In the genomic region with DNA sequence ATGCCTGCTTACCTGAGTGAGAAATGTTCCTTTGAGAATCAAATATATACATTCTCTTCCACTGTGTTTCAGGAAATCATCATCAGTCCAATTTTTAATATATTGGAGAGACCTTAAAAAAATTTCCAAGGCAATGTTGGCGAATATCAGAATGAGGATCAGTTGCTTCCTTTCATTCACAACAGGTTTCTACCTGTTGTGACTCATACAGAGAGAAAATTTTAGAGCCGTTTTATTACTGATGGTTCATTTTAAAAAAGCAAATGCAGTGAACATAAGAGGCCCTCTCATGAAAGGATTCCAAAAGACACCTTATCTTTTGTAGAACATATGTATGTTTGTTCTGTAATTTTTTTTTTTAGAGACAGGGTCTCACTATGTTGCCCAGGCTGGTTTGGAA, we compare ENCODE assay signal across 24 cellular contexts. TPM values are rescaled to one million over a fixed set of nuclear protein-coding genes. Genes with fewer than 3 reads are reported as not detected.
DNase-seq lines count a peak whose midpoint lies in the region; ATAC-seq and TF ChIP-seq lines count a peak whose summit lies in the region.
"Had no signal": no experiment of that assay in that cellular context is flagged by ENCODE, and none has a peak within 500 bp of the region (broad histone marks: within the 10 kb centered on the region; RNA-seq: fewer than 3 reads in every experiment).

No MANE protein-coding gene starts in this region.

- H3K4me1 Mint-ChIP-seq in MCF 10A (ENCODE audit: insufficient read depth, unreplicated experiment): peaks cover 10% of the 10 kb centered on the region
- peaks cover 58% of the 10 kb centered on the region for H3K4me1 Mint-ChIP-seq in T-helper 17 cell

- H3K27ac ChIP-seq in mammary epithelial cell (ENCODE audit: insufficient read depth, low read depth, low read length) (peak overlapping the region; percentile 81), foreskin keratinocyte (peak overlapping the region; percentile 67)
- H3K27ac ChIP-seq: parathyroid adenoma, Peyer's patch had no signal

- H2AFZ ChIP-seq in mammary epithelial cell (ENCODE audit: low read depth, low read length): no peak overlapping the region
- H2AFZ ChIP-seq: parathyroid adenoma had no signal

- TF ChIP-seq CTCF in mammary epithelial cell (conservative IDR thresholded peaks at IDR 0.05 in 1 of 2, IDR thresholded peaks at IDR 0.05 in 1 of 2; ENCODE audit: extremely low read depth in 1 of 2, insufficient read depth in 1 of 2, low read depth in 1 of 2, low read length in 2 of 2): no peak
- TF ChIP-seq CTCF in MCF 10A (IDR thresholded peaks at IDR 0.05; ENCODE audit: unreplicated experiment): no peak
- no peak for TF ChIP-seq CTCF in foreskin keratinocyte (conservative IDR thresholded peaks at IDR 0.05)

- no peak overlapping the region for H3K4me3 ChIP-seq in mammary epithelial cell (replicated peaks in 1 of 3; ENCODE audit: insufficient read depth in 1 of 3, low read depth in 2 of 3, low read length in 3 of 3)
- H3K4me3 ChIP-seq: gastroesophageal sphincter, K562, Peyer's patch, skin epidermis, testis had no signal

- no peak for ATAC-seq in T-helper 17 cell
- ATAC-seq in foreskin keratinocyte: peak; percentile 38
- ATAC-seq in HG03354 (IDR thresholded peaks at IDR 0.05; ENCODE audit: poor library complexity, severe bottlenecking, unreplicated experiment): no peak
- ATAC-seq: activated CD4-positive, alpha-beta T cell treated with anti-CD3 and anti-CD28 coated beads for 36 hours; gastroesophageal sphincter; K562; left colon had no signal

- dilution Hi-C loops in mammary epithelial cell (cut with HindIII; ENCODE audit: low sequenced_read_pairs): loop anchor here (5.0 kb wide), 1 partner anchor 34 kb away; no protein-coding TSS in a partner anchor

- DNase-seq in mammary epithelial cell: peak; percentile 47
- DNase-seq in MCF 10A (ENCODE audit: unreplicated experiment): no peak
- DNase-seq in T-helper 17 cell: no peak
- peak in 1 of 2 donors; percentile 44 for DNase-seq in foreskin keratinocyte
- no peak for DNase-seq in effector CD8-positive, alpha-beta T cell (lab: John Stamatoyannopoulos, UW)
- DNase-seq in stimulated activated CD4-positive, alpha-beta T cell treated with anti-CD3 and anti-CD28 coated beads, Interleukin-1b, Interleukin-23, amount 100 ng/mL, for 48 hours: no peak
- DNase-seq: ACHN; activated CD4-positive, alpha-beta T cell treated with anti-CD3 and anti-CD28 coated beads for 36 hours; hippocampal formation; left colon; MM.1S; NCI-H526 treated with DMSO at 0.1 percent for 48 hours; Peyer's patch; SHP77 treated with DMSO at 0.1 percent for 48 hours; stimulated activated naive CD4-positive, alpha-beta T cell; testis had no signal

- CTCF ChIA-PET in mammary epithelial cell (lab: Charles Lee; ENCODE audit: low non-redundant PET): no interaction called here
- CTCF ChIA-PET in MCF 10A (lab: Yijun Ruan, JAX): interaction anchor here (1.1 kb wide), 1 partner anchor 100 kb away, joined by 3 read pairs; no protein-coding TSS in a partner anchor

- no peaks in the 10 kb centered on the region for H3K36me3 ChIP-seq in mammary epithelial cell (ENCODE audit: insufficient read depth, low read length)
- H3K36me3 ChIP-seq: gastroesophageal sphincter, Peyer's patch had no signal

- no peaks in the 10 kb centered on the region for H3K27me3 ChIP-seq in mammary epithelial cell (ENCODE audit: insufficient read depth, low read length)
- no peaks in the 10 kb centered on the region for H3K27me3 ChIP-seq in foreskin keratinocyte
- H3K27me3 ChIP-seq: gastroesophageal sphincter, Peyer's patch, testis had no signal

- BruUV-seq in mammary epithelial cell (replicated peaks; lab: Mats Ljungman, UMichigan) (no TSS peak), MCF 10A (replicated peaks; lab: Mats Ljungman, UMichigan) (no TSS peak)

- intact Hi-C loops in mammary epithelial cell (cut with micrococcal nuclease): loop anchor here (5.0 kb wide), 2 partner anchors 39 to 94 kb away; no protein-coding TSS in a partner anchor
- intact Hi-C loops in MCF 10A (cut with micrococcal nuclease): no loop called here

- peak overlapping the region; percentile 51 for H3K4me2 ChIP-seq in mammary epithelial cell (ENCODE audit: insufficient read depth, low read depth, low read length)

- no peak overlapping the region for H3K9ac ChIP-seq in mammary epithelial cell (ENCODE audit: insufficient read depth, low read length)
- H3K9ac ChIP-seq: parathyroid adenoma had no signal

- H3K4me1 ChIP-seq in mammary epithelial cell (ENCODE audit: insufficient read depth, low read length) (peaks cover 48% of the 10 kb centered on the region), foreskin keratinocyte (peaks cover 36% of the 10 kb centered on the region)
- H3K4me1 ChIP-seq: parathyroid adenoma had no signal

- H4K20me1 ChIP-seq in mammary epithelial cell (ENCODE audit: insufficient read depth, low read length): no peaks in the 10 kb centered on the region

- 12% methylated on average over 2 of the region's 2 CpGs for WGBS in mammary epithelial cell (ENCODE audit: low coverage, missing lambda C conversion rate)

- H3K9me3 ChIP-seq in mammary epithelial cell (replicated peaks; ENCODE audit: insufficient read depth, low read length) (no peaks in the 10 kb centered on the region), T-helper 17 cell (ENCODE audit: control insufficient read depth, low read length, poor library complexity, severe bottlenecking) (no peaks in the 10 kb centered on the region)
- H3K9me3 ChIP-seq: gastroesophageal sphincter, Peyer's patch, testis had no signal

- in situ Hi-C loops in mammary epithelial cell (cut with MboI; ENCODE audit: low sequenced_read_pairs in 2 of 2): no loop called here

- H3K27me3 Mint-ChIP-seq in MCF 10A (ENCODE audit: insufficient read depth, unreplicated experiment) (no peaks in the 10 kb centered on the region), T-helper 17 cell (no peaks in the 10 kb centered on the region)
- H3K27me3 Mint-ChIP-seq: activated CD4-positive, alpha-beta T cell treated with anti-CD3 and anti-CD28 coated beads for 36 hours; B cell; memory B cell had no signal

- H3K36me3 Mint-ChIP-seq in MCF 10A (ENCODE audit: insufficient read depth, unreplicated experiment) (no peaks in the 10 kb centered on the region), T-helper 17 cell (ENCODE audit: low read depth) (peaks cover 2% of the 10 kb centered on the region)

- H3K79me2 ChIP-seq in mammary epithelial cell (ENCODE audit: insufficient read depth, low read length): peaks cover 72% of the 10 kb centered on the region
- H3K79me2 ChIP-seq: parathyroid adenoma had no signal

- H3K27ac Mint-ChIP-seq in MCF 10A (ENCODE audit: low read depth, unreplicated experiment): no peak overlapping the region
- peak overlapping the region; percentile 85 for H3K27ac Mint-ChIP-seq in T-helper 17 cell
- H3K27ac Mint-ChIP-seq: B cell; memory B cell; T-helper 2 cell treated with Interferon-gamma antibody and Interleukin-4, amounts not matched to agents 5 μg/mL and 100 μg/mL, for 36 hours had no signal

- H3K4me3 Mint-ChIP-seq in MCF 10A (ENCODE audit: unreplicated experiment) (no peak overlapping the region), T-helper 17 cell (no peak overlapping the region)
- H3K4me3 Mint-ChIP-seq: activated CD4-positive, alpha-beta T cell treated with anti-CD3 and anti-CD28 coated beads for 36 hours; B cell; memory B cell; T-helper 2 cell treated with Interferon-gamma antibody and Interleukin-4, amounts not matched to agents 5 μg/mL and 100 μg/mL, for 36 hours had no signal

- no peaks in the 10 kb centered on the region for H3K9me3 Mint-ChIP-seq in MCF 10A (ENCODE audit: unreplicated experiment)
- H3K9me3 Mint-ChIP-seq: T-helper 2 cell treated with Interferon-gamma antibody and Interleukin-4, amounts not matched to agents 5 μg/mL and 100 μg/mL, for 36 hours had no signal

- POLR2A ChIA-PET in MCF 10A (lab: Yijun Ruan, JAX): interaction anchor here (1.2 kb wide), 1 partner anchor 18 kb away, joined by 4 read pairs; no protein-coding TSS in a partner anchor

RNA-seq across cellular contexts. Expression of a gene that starts 42.0 kb away (rescaled TPM):
- total RNA-seq in mammary epithelial cell (10 to 100 TPM; 12.0 to 31.0 TPM), MCF 10A (2022) (11.4 and 12.9 TPM in 2 replicates), T-helper 17 cell (100 to 1,000 TPM; 187 to 226 TPM), foreskin keratinocyte (15.9 and 16.9 TPM in 2 replicates)
- polyA plus RNA-seq in mammary epithelial cell (16.4 TPM), foreskin keratinocyte (13.3 and 16.0 TPM in 2 replicates)
- 44.2 TPM for polyA minus RNA-seq in mammary epithelial cell

Comparison
In these comparisons a context has a peak if more than half of its experiments do, and no peak if none do; other contexts are left out.
1. RNA of a gene that starts 42.0 kb away (total RNA-seq): 187 to 226 TPM in T-helper 17 cell; 12.0 to 31.0 TPM in mammary epithelial cell, 15.9 to 16.9 TPM in foreskin keratinocyte and 11.4 to 12.9 TPM in MCF 10A; every median in the first group is over 4 times any median in the second.